27 cellular contexts compared by ENCODE assay signal in the genomic region with DNA sequence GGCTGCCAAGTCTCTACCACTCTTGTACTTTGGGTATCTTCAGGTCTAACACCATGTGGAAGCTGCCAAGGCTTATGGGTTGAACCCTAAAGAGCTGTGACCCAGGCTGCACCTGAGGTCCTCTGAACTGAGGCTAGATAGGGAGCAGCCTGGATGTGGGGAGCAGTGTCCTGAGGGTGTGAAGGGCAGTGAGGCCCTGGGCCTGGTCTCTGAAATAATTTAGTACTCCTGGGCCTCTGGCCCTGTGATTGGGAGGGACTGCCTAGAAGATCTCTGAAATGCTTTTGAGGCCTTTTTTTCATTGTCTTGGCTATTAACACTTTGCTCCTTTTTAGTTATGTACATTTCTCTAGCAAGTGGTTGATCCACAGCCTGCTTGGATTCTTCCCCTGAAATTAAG.
DNase-seq lines count a peak whose midpoint lies in the region; ATAC-seq, FAIRE-seq and TF ChIP-seq lines count a peak whose summit lies in the region.
"Had no signal": no experiment of that assay in that cellular context is flagged by ENCODE, and none has a peak within 500 bp of the region (broad histone marks: within the 10 kb centered on the region; RNA-seq: fewer than 3 reads in every experiment).

No MANE protein-coding gene starts in this region.

- no peak for TF ChIP-seq POLR2A in K562 (conservative IDR thresholded peaks at IDR 0.05)

- peaks cover 16% of the 10 kb centered on the region for H3K9me3 Mint-ChIP-seq in stimulated activated effector memory CD8-positive, alpha-beta T cell treated with anti-CD3 and anti-CD28 coated beads, Interleukin-12 subunit alpha, Interleukin-12 subunit beta, amount 100 ng/mL, for 72 hours

- H3K36me3 Mint-ChIP-seq in stimulated activated effector memory CD8-positive, alpha-beta T cell treated with anti-CD3 and anti-CD28 coated beads, Interleukin-12 subunit alpha, Interleukin-12 subunit beta, amount 100 ng/mL, for 72 hours: no peaks in the 10 kb centered on the region
- H3K36me3 Mint-ChIP-seq: CD14-positive monocyte had no signal

- intact Hi-C loops in K562 (cut with micrococcal nuclease): no loop called here

- H3K9me1 ChIP-seq in K562 (ENCODE audit: control insufficient read depth, insufficient read depth, low read length): no peaks in the 10 kb centered on the region

- H3K27ac ChIP-seq in HEK293 (ENCODE audit: extremely low read depth, low read depth, low read length) (no peak overlapping the region), K562 (ENCODE audit: extremely low read depth, low read depth, low read length) (no peak overlapping the region)
- H3K27ac ChIP-seq: BLaER1 treated with 17β-estradiol and CSF1 and Interleukin-3, amounts not matched to agents 10 nM and 100 nM had no signal

- in situ Hi-C loops in K562 (cut with MboI): no loop called here

- CTCF ChIA-PET in HEK293 (lab: Yijun Ruan, JAX): no interaction called here
- CTCF ChIA-PET in K562 (lab: Yijun Ruan, JAX; ENCODE audit: low intra/inter-chr PET ratio): no interaction called here

- H3K4me2 ChIP-seq in K562 (ENCODE audit: insufficient read depth, low read length): no peak overlapping the region
- H3K4me2 ChIP-seq: BLaER1 treated with 17β-estradiol and CSF1 and Interleukin-3, amounts not matched to agents 10 nM and 100 nM had no signal

- no peak overlapping the region for H3K4me3 ChIP-seq in HEK293 (ENCODE audit: low read depth, low read length)
- H3K4me3 ChIP-seq in K562: no peak overlapping the region
- H3K4me3 ChIP-seq: GM12878 had no signal

- H3K4me1 Mint-ChIP-seq in stimulated activated effector memory CD8-positive, alpha-beta T cell treated with anti-CD3 and anti-CD28 coated beads, Interleukin-12 subunit alpha, Interleukin-12 subunit beta, amount 100 ng/mL, for 72 hours: no peaks in the 10 kb centered on the region
- H3K4me1 Mint-ChIP-seq: B cell; CD14-positive monocyte; CD4-positive, alpha-beta memory T cell; CD8-positive, alpha-beta memory T cell had no signal

- H3K9me3 ChIP-seq in HEK293 (ENCODE audit: control insufficient read depth, insufficient read depth, low read depth, low read length): no peaks in the 10 kb centered on the region
- H3K9me3 ChIP-seq in K562 (replicated peaks; ENCODE audit: control insufficient read depth, insufficient read depth, low read depth, low read length): no peaks in the 10 kb centered on the region; the same call in 1 of the 2 replicates

- no peak for FAIRE-seq in K562 (lab: Jason Lieb, UNC)
- FAIRE-seq: A204.1, GM12878, GM12892, GM18507 had no signal

- no peak for ATAC-seq in K562
- peak; percentile 31 for ATAC-seq in stimulated activated effector memory CD8-positive, alpha-beta T cell treated with anti-CD3 and anti-CD28 coated beads, Interleukin-12 subunit alpha, Interleukin-12 subunit beta, amount 100 ng/mL, for 72 hours
- ATAC-seq: GM12878 had no signal

- H3K9ac ChIP-seq in K562 (ENCODE audit: insufficient read depth in 1 of 2, low read depth in 2 of 2, low read length in 2 of 2): no peak overlapping the region
- H3K9ac ChIP-seq: BLaER1 treated with 17β-estradiol and CSF1 and Interleukin-3, amounts not matched to agents 10 nM and 100 nM had no signal

- DNase-seq in K562 (ENCODE audit: extremely low read depth in 1 of 4, low spot score in 3 of 4) (no peak), C1 segment of cervical spinal cord (lab: John Stamatoyannopoulos, UW) (no peak), dedifferentiated amniotic fluid mesenchymal stem cell (ENCODE audit: extremely low spot score) (no peak), NCI-H774 (lab: John Stamatoyannopoulos, UW) (no peak), RPMI8226 (no peak)
- DNase-seq in stimulated activated effector memory CD8-positive, alpha-beta T cell treated with anti-CD3 and anti-CD28 coated beads, Interleukin-12 subunit alpha, Interleukin-12 subunit beta, amount 100 ng/mL, for 72 hours (ENCODE audit: low spot score in 2 of 2): no peak
- DNase-seq: 8988T; AML-193; CD4-positive, alpha-beta memory T cell; CD4-positive, CD25-positive, alpha-beta regulatory T cell; CD8-positive, alpha-beta memory T cell; COR-L47; DMS 273 treated with DMSO at 0.1 percent for 48 hours; DMS153; DMS53; DMS79; DND-41; EL; GDM1 had no signal

- no peaks in the 10 kb centered on the region for H3K27me3 ChIP-seq in K562 (ENCODE audit: control insufficient read depth in 2 of 2, insufficient read depth in 2 of 2, low read length in 2 of 2)
- H3K27me3 ChIP-seq: BLaER1 treated with 17β-estradiol and CSF1 and Interleukin-3, amounts not matched to agents 10 nM and 100 nM had no signal

- no peak for TF ChIP-seq EP300 in K562 (IDR thresholded peaks at IDR 0.05; ENCODE audit: low read length)

- no peak overlapping the region for H3K4me3 Mint-ChIP-seq in stimulated activated effector memory CD8-positive, alpha-beta T cell treated with anti-CD3 and anti-CD28 coated beads, Interleukin-12 subunit alpha, Interleukin-12 subunit beta, amount 100 ng/mL, for 72 hours
- H3K4me3 Mint-ChIP-seq: B cell; CD14-positive monocyte; CD4-positive, alpha-beta memory T cell; CD8-positive, alpha-beta memory T cell had no signal

- H3K79me2 ChIP-seq in K562 (ENCODE audit: control insufficient read depth, insufficient read depth, low read length): no peaks in the 10 kb centered on the region

- BruUV-seq in K562 (replicated peaks; lab: Mats Ljungman, UMichigan): no TSS peak

- H4K20me1 ChIP-seq in K562 (replicated peaks; ENCODE audit: control insufficient read depth, insufficient read depth, low read length): no peaks in the 10 kb centered on the region
- H4K20me1 ChIP-seq: BLaER1 treated with 17β-estradiol and CSF1 and Interleukin-3, amounts not matched to agents 10 nM and 100 nM had no signal

- H2AFZ ChIP-seq in K562 (ENCODE audit: low read depth, low read length): no peak overlapping the region

- POLR2A ChIA-PET in HEK293 (lab: Yijun Ruan, JAX): no interaction called here
- POLR2A ChIA-PET in K562 (lab: Yijun Ruan, JAX): no interaction called here

- TF ChIP-seq RAD21 in K562 (CRISPR knock-in tag; conservative IDR thresholded peaks at IDR 0.05 in 1 of 2, IDR thresholded peaks at IDR 0.05 in 1 of 2): no peak

- TF ChIP-seq CTCF in HEK293 (tag by site-specific recombination; IDR thresholded peaks at IDR 0.05) (no peak), K562 (IDR thresholded peaks at IDR 0.05 in 2 of 3, conservative IDR thresholded peaks at IDR 0.05 in 1 of 3; ENCODE audit: insufficient read depth in 2 of 3, low read depth in 1 of 3, low read length in 3 of 3) (no peak)

- H3K4me1 ChIP-seq in HEK293 (ENCODE audit: control insufficient read depth, insufficient read depth, low read length) (no peaks in the 10 kb centered on the region), K562 (replicated peaks in 1 of 2; ENCODE audit: control insufficient read depth in 2 of 2, insufficient read depth in 2 of 2, low read length in 2 of 2) (no peaks in the 10 kb centered on the region)
- H3K4me1 ChIP-seq: BLaER1 treated with 17β-estradiol and CSF1 and Interleukin-3, amounts not matched to agents 10 nM and 100 nM had no signal

- H3K27ac Mint-ChIP-seq in stimulated activated effector memory CD8-positive, alpha-beta T cell treated with anti-CD3 and anti-CD28 coated beads, Interleukin-12 subunit alpha, Interleukin-12 subunit beta, amount 100 ng/mL, for 72 hours: no peak overlapping the region
- H3K27ac Mint-ChIP-seq: B cell; CD14-positive monocyte; CD4-positive, alpha-beta memory T cell had no signal

- no peaks in the 10 kb centered on the region for H3K36me3 ChIP-seq in HEK293 (ENCODE audit: control insufficient read depth in 2 of 2, insufficient read depth in 1 of 2, low read length in 2 of 2)
- H3K36me3 ChIP-seq in K562 (ENCODE audit: control insufficient read depth, insufficient read depth, low read length): no peaks in the 10 kb centered on the region
- H3K36me3 ChIP-seq: BLaER1 treated with 17β-estradiol and CSF1 and Interleukin-3, amounts not matched to agents 10 nM and 100 nM had no signal

TF ChIP-seq in HEK293, 187 proteins besides CTCF, POLR2A, EP300 and RAD21 (continues in another document):
- TF ChIP-seq MZF1 (tag by site-specific recombination; IDR thresholded peaks at IDR 0.05; ENCODE audit: borderline replicate concordance) (no peak), ZNF169 (tag by site-specific recombination; IDR thresholded peaks at IDR 0.05) (no peak)

TF ChIP-seq in K562, 482 proteins besides CTCF, POLR2A, EP300 and RAD21:
- TF ChIP-seq, protein P1, sequence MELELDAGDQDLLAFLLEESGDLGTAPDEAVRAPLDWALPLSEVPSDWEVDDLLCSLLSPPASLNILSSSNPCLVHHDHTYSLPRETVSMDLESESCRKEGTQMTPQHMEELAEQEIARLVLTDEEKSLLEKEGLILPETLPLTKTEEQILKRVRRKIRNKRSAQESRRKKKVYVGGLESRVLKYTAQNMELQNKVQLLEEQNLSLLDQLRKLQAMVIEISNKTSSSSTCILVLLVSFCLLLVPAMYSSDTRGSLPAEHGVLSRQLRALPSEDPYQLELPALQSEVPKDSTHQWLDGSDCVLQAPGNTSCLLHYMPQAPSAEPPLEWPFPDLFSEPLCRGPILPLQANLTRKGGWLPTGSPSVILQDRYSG (tag; conservative IDR thresholded peaks at IDR 0.05; ENCODE audit: low read depth): no peak
- TF ChIP-seq ZFP36 (IDR thresholded peaks at IDR 0.05; ENCODE audit: low read depth, low read length, partially characterized antibody) (peak; percentile 24), DPF2 (IDR thresholded peaks at IDR 0.05) (no peak)
